In the genomic region with DNA sequence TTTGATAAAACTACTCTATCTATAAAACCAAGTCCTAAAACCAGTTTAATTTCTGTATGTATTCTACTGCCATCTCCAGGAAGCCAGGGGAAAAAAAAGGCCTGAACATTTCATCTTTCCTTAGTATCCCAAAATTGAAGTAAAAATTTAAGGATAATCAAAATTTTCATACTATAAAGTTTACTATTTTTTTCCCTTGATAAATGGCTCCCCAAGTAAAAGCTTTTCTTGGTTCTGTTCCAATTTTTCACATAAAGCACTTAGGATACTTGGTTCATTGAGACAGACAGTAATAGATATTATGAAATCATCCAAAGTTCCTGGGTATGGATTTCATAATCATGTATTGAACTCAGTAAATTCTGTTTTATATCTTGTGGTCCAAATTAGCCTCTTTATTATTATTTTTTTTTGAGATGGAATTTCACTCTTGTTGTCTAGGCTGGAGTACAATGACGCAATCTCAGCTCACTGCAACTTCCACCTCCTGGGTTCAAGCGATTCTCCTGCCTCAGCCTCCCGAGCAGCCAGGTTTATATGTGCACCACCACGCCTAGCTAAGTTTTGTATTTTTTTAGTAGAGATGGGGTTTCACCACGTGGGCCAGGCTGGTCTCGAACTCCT, we compare ENCODE assay signal across 8 cellular contexts. TPM values are rescaled to one million over a fixed set of nuclear protein-coding genes. Genes with fewer than 3 reads are reported as not detected.
DNase-seq lines count a peak whose midpoint lies in the region; ATAC-seq and TF ChIP-seq lines count a peak whose summit lies in the region.

No MANE protein-coding gene starts in this region.

- peak; percentile 61 for TF ChIP-seq CTCF in C4-2B (conservative IDR thresholded peaks at IDR 0.05)
- TF ChIP-seq CTCF in Loucy (conservative IDR thresholded peaks at IDR 0.05; ENCODE audit: low read length) = peak; percentile 55
- TF ChIP-seq CTCF in choroid plexus epithelial cell (conservative IDR thresholded peaks at IDR 0.05; ENCODE audit: low read depth, low read length) = peak; percentile 66
- TF ChIP-seq CTCF in neural cell (IDR thresholded peaks at IDR 0.05; ENCODE audit: poor library complexity, severe bottlenecking) = peak; percentile 55

- H3K4me3 ChIP-seq in Loucy (ENCODE audit: low read length, poor library complexity, severe bottlenecking) = no peak overlapping the region
- no peak overlapping the region for H3K4me3 ChIP-seq in choroid plexus epithelial cell (ENCODE audit: low read depth, low read length)
- H3K4me3 ChIP-seq in neural cell (ENCODE audit: low read length) = no peak overlapping the region

- H3F3A ChIP-seq in Loucy (ENCODE audit: low read depth) = no peaks in the 10 kb centered on the region
- H3F3A ChIP-seq in neural cell (ENCODE audit: insufficient read depth, low read length, poor library complexity, severe bottlenecking) = no peaks in the 10 kb centered on the region

- H3K79me2 ChIP-seq in Loucy (ENCODE audit: insufficient read depth, low read length) (no peaks in the 10 kb centered on the region), neural cell (replicated peaks; ENCODE audit: insufficient read depth, low read length) (no peaks in the 10 kb centered on the region)

- no peak for TF ChIP-seq EP300 in neural cell (conservative IDR thresholded peaks at IDR 0.05; ENCODE audit: poor library complexity, severe bottlenecking)

- H3K4me2 ChIP-seq in Loucy (ENCODE audit: low read depth, low read length, poor library complexity, severe bottlenecking) = no peak overlapping the region
- H3K4me2 ChIP-seq in neural cell (ENCODE audit: low read length) = no peak overlapping the region

- no peaks in the 10 kb centered on the region for H3K4me1 ChIP-seq in Loucy (ENCODE audit: insufficient read depth, low read length, poor library complexity, severe bottlenecking)

- no peaks in the 10 kb centered on the region for H3K27me3 ChIP-seq in Loucy (ENCODE audit: insufficient read depth, low read length, poor library complexity, severe bottlenecking)
- no peaks in the 10 kb centered on the region for H3K27me3 ChIP-seq in neural cell (ENCODE audit: insufficient read depth, low read depth, low read length)

- H2AFZ ChIP-seq in Loucy (ENCODE audit: low read length) (no peak overlapping the region), neural cell (ENCODE audit: low read depth, low read length) (no peak overlapping the region)

- H3K9me3 ChIP-seq in Loucy (ENCODE audit: insufficient read depth, low read depth, low read length) (no peaks in the 10 kb centered on the region), neural cell (ENCODE audit: low read length) (no peaks in the 10 kb centered on the region)

- peak; percentile 61 for DNase-seq in choroid plexus epithelial cell (ENCODE audit: low read depth)
- DNase-seq in activated CD4-positive, alpha-beta T cell treated with anti-CD3 and anti-CD28 coated beads for 4 hours = no peak
- DNase-seq in COLO668 (lab: John Stamatoyannopoulos, UW; ENCODE audit: unreplicated experiment) = no peak

- no peak for ATAC-seq in HG03108 (IDR thresholded peaks at IDR 0.05; ENCODE audit: unreplicated experiment)
- no peak for ATAC-seq in GM21390 (IDR thresholded peaks at IDR 0.05; ENCODE audit: unreplicated experiment)

- H3K27ac ChIP-seq in C4-2B (no peak overlapping the region), neural cell (ENCODE audit: low read length) (no peak overlapping the region)

- H3K36me3 ChIP-seq in Loucy (ENCODE audit: insufficient read depth, low read length) (peaks cover 18% of the 10 kb centered on the region; the same call in 1 of the 2 replicates), neural cell (ENCODE audit: insufficient read depth, low read length) (no peaks in the 10 kb centered on the region)

- H3K9ac ChIP-seq in Loucy (ENCODE audit: low read depth, low read length, poor library complexity, severe bottlenecking) (no peak overlapping the region), neural cell (ENCODE audit: low read length) (no peak overlapping the region)

- TF ChIP-seq RAD21 in neural cell (conservative IDR thresholded peaks at IDR 0.05) = peak; percentile 51

- H3K9me2 ChIP-seq in Loucy (replicated peaks; ENCODE audit: low read depth, low read length) (no peaks in the 10 kb centered on the region), neural cell (ENCODE audit: insufficient read depth, low read length) (no peaks in the 10 kb centered on the region)

- H4K20me1 ChIP-seq in Loucy (ENCODE audit: insufficient read depth, low read length, poor library complexity, severe bottlenecking) (no peaks in the 10 kb centered on the region), neural cell (ENCODE audit: insufficient read depth) (no peaks in the 10 kb centered on the region)

TF ChIP-seq in neural cell, 6 proteins besides CTCF, POLR2A, EP300 and RAD21:
- TF ChIP-seq TAF1 (IDR thresholded peaks at IDR 0.05; ENCODE audit: low read depth) = no peak
- TF ChIP-seq SMC3 (conservative IDR thresholded peaks at IDR 0.05; ENCODE audit: poor library complexity) = peak; percentile 59
- TF ChIP-seq EZH2 (IDR thresholded peaks at IDR 0.05; ENCODE audit: borderline replicate concordance, insufficient read depth, low read length, poor library complexity, severe bottlenecking) = no peak
- TF ChIP-seq MXI1 (conservative IDR thresholded peaks at IDR 0.05; ENCODE audit: poor library complexity, severe bottlenecking) = no peak
- no peak for TF ChIP-seq POLR2AphosphoS5 (IDR thresholded peaks at IDR 0.05)
- TF ChIP-seq, protein P1, sequence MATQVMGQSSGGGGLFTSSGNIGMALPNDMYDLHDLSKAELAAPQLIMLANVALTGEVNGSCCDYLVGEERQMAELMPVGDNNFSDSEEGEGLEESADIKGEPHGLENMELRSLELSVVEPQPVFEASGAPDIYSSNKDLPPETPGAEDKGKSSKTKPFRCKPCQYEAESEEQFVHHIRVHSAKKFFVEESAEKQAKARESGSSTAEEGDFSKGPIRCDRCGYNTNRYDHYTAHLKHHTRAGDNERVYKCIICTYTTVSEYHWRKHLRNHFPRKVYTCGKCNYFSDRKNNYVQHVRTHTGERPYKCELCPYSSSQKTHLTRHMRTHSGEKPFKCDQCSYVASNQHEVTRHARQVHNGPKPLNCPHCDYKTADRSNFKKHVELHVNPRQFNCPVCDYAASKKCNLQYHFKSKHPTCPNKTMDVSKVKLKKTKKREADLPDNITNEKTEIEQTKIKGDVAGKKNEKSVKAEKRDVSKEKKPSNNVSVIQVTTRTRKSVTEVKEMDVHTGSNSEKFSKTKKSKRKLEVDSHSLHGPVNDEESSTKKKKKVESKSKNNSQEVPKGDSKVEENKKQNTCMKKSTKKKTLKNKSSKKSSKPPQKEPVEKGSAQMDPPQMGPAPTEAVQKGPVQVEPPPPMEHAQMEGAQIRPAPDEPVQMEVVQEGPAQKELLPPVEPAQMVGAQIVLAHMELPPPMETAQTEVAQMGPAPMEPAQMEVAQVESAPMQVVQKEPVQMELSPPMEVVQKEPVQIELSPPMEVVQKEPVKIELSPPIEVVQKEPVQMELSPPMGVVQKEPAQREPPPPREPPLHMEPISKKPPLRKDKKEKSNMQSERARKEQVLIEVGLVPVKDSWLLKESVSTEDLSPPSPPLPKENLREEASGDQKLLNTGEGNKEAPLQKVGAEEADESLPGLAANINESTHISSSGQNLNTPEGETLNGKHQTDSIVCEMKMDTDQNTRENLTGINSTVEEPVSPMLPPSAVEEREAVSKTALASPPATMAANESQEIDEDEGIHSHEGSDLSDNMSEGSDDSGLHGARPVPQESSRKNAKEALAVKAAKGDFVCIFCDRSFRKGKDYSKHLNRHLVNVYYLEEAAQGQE (IDR thresholded peaks at IDR 0.05; ENCODE audit: borderline replicate concordance) = no peak

RNA-seq across cellular contexts. Expression of gene ICE2, which starts 34.5 kb away (rescaled TPM):
- polyA plus RNA-seq in neural cell = 29.8 and 34.0 TPM in 2 replicates
- 60.6 and 61.7 TPM in 2 replicates for polyA minus RNA-seq in neural cell

RNA-seq across cellular contexts. Expression of gene ANXA2, which starts 46.6 kb away (rescaled TPM):
- 6.2 and 8.8 TPM in 2 replicates for polyA plus RNA-seq in neural cell
- polyA minus RNA-seq in neural cell = 2.7 and 3.9 TPM in 2 replicates
